Comparison of ENCODE assay signal across 24 cellular contexts in genomic region chr10:83943920-83944319, GRCh38.
"Had no signal": no experiment of that assay in that cellular context is flagged by ENCODE, and none has a peak within 500 bp of the region (broad histone marks: within the 10 kb centered on the region; RNA-seq: fewer than 3 reads in every experiment).

No MANE protein-coding gene starts in this region.

- H3K27ac Mint-ChIP-seq: endodermal cell; naive thymus-derived CD4-positive, alpha-beta T cell; nephron; neural progenitor cell; stimulated activated naive B cell treated with anti-CD40 and anti-IgM and Interleukin-4, amounts not matched to agents 10 μg/mL and 1 μg/mL and 100 μg/mL, for 72 hours; stimulated activated naive CD8-positive, alpha-beta T cell treated with anti-CD3 and anti-CD28 coated beads, Interleukin-15, Interleukin-2, amounts not matched to agents 100 ng/mL and 50 ng/mL, for 24 hours had no signal

- ATAC-seq: esophagus mucosa; gastroesophageal sphincter; heart right ventricle; left cardiac atrium; left lung; naive thymus-derived CD4-positive, alpha-beta T cell; right lobe of liver; stimulated activated naive B cell treated with anti-CD40 and anti-IgM and Interleukin-4, amounts not matched to agents 10 μg/mL and 1 μg/mL and 100 μg/mL, for 72 hours had no signal

- H3K4me1 Mint-ChIP-seq: naive thymus-derived CD4-positive, alpha-beta T cell; neural progenitor cell; stimulated activated naive B cell treated with anti-CD40 and anti-IgM and Interleukin-4, amounts not matched to agents 10 μg/mL and 1 μg/mL and 100 μg/mL, for 72 hours had no signal

- H3K9me3 Mint-ChIP-seq: endodermal cell; nephron; neural progenitor cell; stimulated activated naive B cell treated with anti-CD40 and anti-IgM and Interleukin-4, amounts not matched to agents 10 μg/mL and 1 μg/mL and 100 μg/mL, for 72 hours; stimulated activated naive CD8-positive, alpha-beta T cell treated with anti-CD3 and anti-CD28 coated beads, Interleukin-15, Interleukin-2, amounts not matched to agents 100 ng/mL and 50 ng/mL, for 24 hours had no signal

- DNase-seq: dorsolateral prefrontal cortex; effector CD4-positive, alpha-beta T cell; endodermal cell; foreskin fibroblast; glutamatergic neuron; heart right ventricle; hippocampal formation; left cardiac atrium; left lung; mesendoderm; midbrain; naive thymus-derived CD4-positive, alpha-beta T cell; posterior cingulate gyrus; right lobe of liver; small intestine; stimulated activated CD4-positive, alpha-beta T cell treated with anti-CD3 and anti-CD28 coated beads, Interleukin-15, amount 100 ng/mL, for 24 hours; stimulated activated CD4-positive, alpha-beta T cell treated with anti-CD3 and anti-CD28 coated beads, Interleukin-2, amount 100 ng/mL, for 48 hours; stimulated activated naive B cell treated with anti-CD40 and anti-IgM and Interleukin-4, amounts not matched to agents 10 μg/mL and 1 μg/mL and 100 μg/mL, for 72 hours; upper lobe of left lung had no signal

- H3K4me3 Mint-ChIP-seq: endodermal cell; naive thymus-derived CD4-positive, alpha-beta T cell; nephron; neural progenitor cell; stimulated activated naive B cell treated with anti-CD40 and anti-IgM and Interleukin-4, amounts not matched to agents 10 μg/mL and 1 μg/mL and 100 μg/mL, for 72 hours; stimulated activated naive CD8-positive, alpha-beta T cell treated with anti-CD3 and anti-CD28 coated beads, Interleukin-15, Interleukin-2, amounts not matched to agents 100 ng/mL and 50 ng/mL, for 24 hours had no signal

- H3K36me3 Mint-ChIP-seq: naive thymus-derived CD4-positive, alpha-beta T cell; neural progenitor cell; stimulated activated naive B cell treated with anti-CD40 and anti-IgM and Interleukin-4, amounts not matched to agents 10 μg/mL and 1 μg/mL and 100 μg/mL, for 72 hours had no signal
